22 cellular contexts compared by ENCODE assay signal in genomic region chr1:51442616-51443015, GRCh38.
DNase-seq lines count a peak whose midpoint lies in the region; ATAC-seq, FAIRE-seq and TF ChIP-seq lines count a peak whose summit lies in the region.
"Had no signal": no experiment of that assay in that cellular context is flagged by ENCODE, and none has a peak within 500 bp of the region (broad histone marks: within the 10 kb centered on the region; RNA-seq: fewer than 3 reads in every experiment).

No MANE protein-coding gene starts in this region.

- no peaks in the 10 kb centered on the region for H3K27me3 ChIP-seq in GM12878 (replicated peaks in 1 of 2; ENCODE audit: control insufficient read depth in 2 of 2, insufficient read depth in 2 of 2, low read length in 1 of 2)

- H3K4me3 Mint-ChIP-seq in activated T-cell treated with anti-CD3 and anti-CD28 coated beads, Interleukin-2, amount 50 U/mL, for 72 hours: peak overlapping the region in 1 of 2 donors; percentile 34
- H3K4me3 Mint-ChIP-seq in stimulated activated memory B cell treated with anti-CD40 and anti-IgM and Interleukin-4, amounts not matched to agents 10 μg/mL and 1 μg/mL and 100 μg/mL, for 72 hours: no peak overlapping the region
- H3K4me3 Mint-ChIP-seq: activated T-cell treated with anti-CD3 and anti-CD28 coated beads, Interleukin-2, amount 50 U/mL, for 4 hours; naive B cell; type B pancreatic cell had no signal

- H3K9me3 ChIP-seq in KOPT-K1 (ENCODE audit: insufficient read depth, low read length, poor library complexity, severe bottlenecking): no peaks in the 10 kb centered on the region
- no peaks in the 10 kb centered on the region for H3K9me3 ChIP-seq in GM12878 (replicated peaks; ENCODE audit: control insufficient read depth, insufficient read depth, low read length)

- SMC1A ChIA-PET in GM12878 (lab: Charles Lee; ENCODE audit: uncharacterized antibody, unreplicated experiment): interaction anchor here (0.6 to 4.2 kb wide), 14 partner anchors 11 to 235 kb away, joined by 3 to 30 read pairs (median 4); no protein-coding TSS in a partner anchor

- in situ Hi-C loops in GM12878 (cut with MboI): no loop called here

- intact Hi-C loops in GM12878 (cut with micrococcal nuclease; ENCODE audit: unreplicated experiment): loop anchor here (5.0 kb wide), 2 partner anchors 75 to 95 kb away; partner anchors contain the start of gene EPS15

- RAD21 ChIA-PET in GM12878 (lab: Charles Lee; ENCODE audit: unreplicated experiment): interaction anchor here (1.0 to 3.5 kb wide), 7 partner anchors 33 to 92 kb away, joined by 4 to 21 read pairs (median 6); partner anchors contain the start of gene EPS15

- no peaks in the 10 kb centered on the region for H3K9me3 Mint-ChIP-seq in activated T-cell treated with anti-CD3 and anti-CD28 coated beads, Interleukin-2, amount 50 U/mL, for 72 hours
- no peaks in the 10 kb centered on the region for H3K9me3 Mint-ChIP-seq in stimulated activated memory B cell treated with anti-CD40 and anti-IgM and Interleukin-4, amounts not matched to agents 10 μg/mL and 1 μg/mL and 100 μg/mL, for 72 hours
- H3K9me3 Mint-ChIP-seq: activated T-cell treated with anti-CD3 and anti-CD28 coated beads, Interleukin-2, amount 50 U/mL, for 4 hours; naive B cell; type B pancreatic cell had no signal

- no peak overlapping the region for H3K4me3 ChIP-seq in GM12878

- H3K27me3 Mint-ChIP-seq in activated T-cell treated with anti-CD3 and anti-CD28 coated beads, Interleukin-2, amount 50 U/mL, for 72 hours (ENCODE audit: low read depth): no peaks in the 10 kb centered on the region
- H3K27me3 Mint-ChIP-seq in stimulated activated memory B cell treated with anti-CD40 and anti-IgM and Interleukin-4, amounts not matched to agents 10 μg/mL and 1 μg/mL and 100 μg/mL, for 72 hours: no peaks in the 10 kb centered on the region
- H3K27me3 Mint-ChIP-seq: naive B cell, type B pancreatic cell had no signal

- H3K36me3 Mint-ChIP-seq in activated T-cell treated with anti-CD3 and anti-CD28 coated beads, Interleukin-2, amount 50 U/mL, for 72 hours (ENCODE audit: insufficient read depth in 2 of 2): peaks cover 2 to 8% of the 10 kb centered on the region in 2 donors
- H3K36me3 Mint-ChIP-seq in stimulated activated memory B cell treated with anti-CD40 and anti-IgM and Interleukin-4, amounts not matched to agents 10 μg/mL and 1 μg/mL and 100 μg/mL, for 72 hours: peaks cover 56% of the 10 kb centered on the region

- TF ChIP-seq EP300 in GM12878 (IDR thresholded peaks at IDR 0.05; ENCODE audit: borderline replicate concordance in 1 of 2, control insufficient read depth in 1 of 2, low read depth in 2 of 2, low read length in 2 of 2): no peak

- H3K36me3 ChIP-seq in KOPT-K1 (ENCODE audit: insufficient read depth, low read length): peaks cover 40% of the 10 kb centered on the region
- peaks cover 1 to 5% of the 10 kb centered on the region in 2 experiments; a peak in 1 of 4 replicates for H3K36me3 ChIP-seq in GM12878 (ENCODE audit: control insufficient read depth in 2 of 2, insufficient read depth in 2 of 2, low read length in 1 of 2)

- no peak for TF ChIP-seq RAD21 in GM12878 (IDR thresholded peaks at IDR 0.05; ENCODE audit: insufficient read depth, low read depth, low read length)

- ATAC-seq in activated T-cell treated with anti-CD3 and anti-CD28 coated beads, Interleukin-2, amount 50 U/mL, for 72 hours (replicated peaks in 1 of 2): no peak
- ATAC-seq in GM12878 (peak; percentile 10; the same call in 1 of the 3 replicates), GM21360 (IDR thresholded peaks at IDR 0.05; ENCODE audit: unreplicated experiment) (no peak)
- no peak for ATAC-seq in stimulated activated memory B cell treated with anti-CD40 and anti-IgM and Interleukin-4, amounts not matched to agents 10 μg/mL and 1 μg/mL and 100 μg/mL, for 72 hours
- ATAC-seq: left ventricle myocardium superior had no signal

- peaks cover 52% of the 10 kb centered on the region for H3K4me1 Mint-ChIP-seq in activated T-cell treated with anti-CD3 and anti-CD28 coated beads, Interleukin-2, amount 50 U/mL, for 72 hours (ENCODE audit: low read depth)
- peaks cover 7% of the 10 kb centered on the region for H3K4me1 Mint-ChIP-seq in stimulated activated memory B cell treated with anti-CD40 and anti-IgM and Interleukin-4, amounts not matched to agents 10 μg/mL and 1 μg/mL and 100 μg/mL, for 72 hours

- peak overlapping the region; percentile 0 for H3K27ac ChIP-seq in KOPT-K1 (ENCODE audit: low read depth, low read length, poor library complexity, severe bottlenecking)
- peak overlapping the region; percentile 35; the same call in 1 of the 2 replicates for H3K27ac ChIP-seq in GM12878 (ENCODE audit: control insufficient read depth, insufficient read depth)

- CTCF ChIA-PET in GM12878 (lab: Yijun Ruan, JAX): interaction anchor here (0.9 to 1.5 kb wide), 3 partner anchors 73 to 93 kb away, joined by 3 to 4 read pairs (median 3); no protein-coding TSS in a partner anchor

- TF ChIP-seq POLR2A in GM12878 (IDR thresholded peaks at IDR 0.05; ENCODE audit: low read depth, low read length): no peak

- H4K20me1 ChIP-seq in GM12878 (ENCODE audit: control insufficient read depth, insufficient read depth): no peaks in the 10 kb centered on the region

- no peak overlapping the region; the same call in 1 of the 2 replicates for H3K9ac ChIP-seq in GM12878 (ENCODE audit: control insufficient read depth, insufficient read depth, low read length)

- DNase-seq in activated T-cell treated with anti-CD3 and anti-CD28 coated beads, Interleukin-2, amount 50 U/mL, for 72 hours: no peak
- DNase-seq in activated T-cell treated with anti-CD3 and anti-CD28 coated beads for 4 hours (no peak), GM12878 (ENCODE audit: low read depth, low spot score) (no peak), cerebellar cortex (ENCODE audit: low spot score) (no peak), OCI-M2 (lab: John Stamatoyannopoulos, UW; ENCODE audit: unreplicated experiment) (no peak)
- DNase-seq: activated CD4-positive, alpha-beta T cell treated with anti-CD3 and anti-CD28 coated beads for 4 hours; activated T-cell treated with anti-CD3 and anti-CD28 coated beads, Interleukin-2, amount 50 U/mL, for 4 hours; central memory CD4-positive, alpha-beta T cell; H7; left ventricle myocardium superior; naive B cell; NCI-H187; NCI-H446 treated with DMSO at 0.1 percent for 48 hours; stimulated activated CD4-positive, alpha-beta T cell treated with anti-CD3 and anti-CD28 coated beads, Interleukin-12 subunit alpha, Interleukin-12 subunit beta, amount 100 ng/mL, for 4 hours; stimulated activated naive CD4-positive, alpha-beta T cell; T1000 had no signal

- no peaks in the 10 kb centered on the region for H3K79me2 ChIP-seq in GM12878 (ENCODE audit: control insufficient read depth, insufficient read depth, low read length)

- WGBS in GM12878 (ENCODE audit: insufficient coverage, insufficient replicate concordance, low lambda C conversion rate, missing lambda C conversion rate): 0% methylated on average over 1 of the region's 1 CpG

- H2AFZ ChIP-seq in GM12878 (ENCODE audit: control insufficient read depth, low read depth, low read length): no peak overlapping the region

- peak overlapping the region; percentile 55 for H3K27ac Mint-ChIP-seq in activated T-cell treated with anti-CD3 and anti-CD28 coated beads, Interleukin-2, amount 50 U/mL, for 72 hours
- H3K27ac Mint-ChIP-seq in stimulated activated memory B cell treated with anti-CD40 and anti-IgM and Interleukin-4, amounts not matched to agents 10 μg/mL and 1 μg/mL and 100 μg/mL, for 72 hours: peak overlapping the region; percentile 46
- H3K27ac Mint-ChIP-seq: type B pancreatic cell had no signal

- POLR2A ChIA-PET in GM12878 (lab: Charles Lee): interaction anchor here (1.0 to 1.3 kb wide), 2 partner anchors 13 to 33 kb away, joined by 3 to 5 read pairs; no protein-coding TSS in a partner anchor

- FAIRE-seq in GM12878 (lab: Jason Lieb, UNC): no peak
- FAIRE-seq: endometrium, HTR-8/SVneo had no signal

- 0 out of 2 replicates have a peak overlapping the region, but pooled peaks have one; percentile 14 for H3K4me2 ChIP-seq in GM12878 (ENCODE audit: control insufficient read depth, insufficient read depth)

- no peak for TF ChIP-seq CTCF in GM12878 (IDR thresholded peaks at IDR 0.05 in 2 of 3, conservative IDR thresholded peaks at IDR 0.05 in 1 of 3; ENCODE audit: control insufficient read depth in 2 of 3, extremely low read depth in 1 of 3, insufficient read depth in 1 of 3, low read depth in 3 of 3, low read length in 3 of 3)

- no TSS peak for BruUV-seq in GM12878 (replicated peaks; lab: Mats Ljungman, UMichigan)

- H3K4me1 ChIP-seq in GM12878 (ENCODE audit: control insufficient read depth, insufficient read depth, low read length): peaks cover 44% of the 10 kb centered on the region

TF ChIP-seq in GM12878, 131 proteins besides CTCF, POLR2A, EP300 and RAD21:
- peak in 1 of 2 experiments; percentile 8; a peak in 1 of 4 replicates for TF ChIP-seq BHLHE40 (IDR thresholded peaks at IDR 0.05; ENCODE audit: borderline replicate concordance in 1 of 2, low read depth in 2 of 2, low read length in 1 of 2)
- TF ChIP-seq ATF3 (IDR thresholded peaks at IDR 0.05; ENCODE audit: borderline replicate concordance, extremely low read depth, low read depth, low read length): no peak
- TF ChIP-seq NFIC (IDR thresholded peaks at IDR 0.05; ENCODE audit: low read depth, low read length): peak; percentile 33
- TF ChIP-seq STAT1 (conservative IDR thresholded peaks at IDR 0.05): no peak
- TF ChIP-seq IKZF2 (IDR thresholded peaks at IDR 0.05): peak in 1 of 2 experiments; percentile 11; a peak in 1 of 4 replicates
- TF ChIP-seq SMARCA5 (IDR thresholded peaks at IDR 0.05): no peak
- TF ChIP-seq MEF2B (IDR thresholded peaks at IDR 0.05; ENCODE audit: partially characterized antibody, poor library complexity, severe bottlenecking): peak; percentile 41
- TF ChIP-seq ZNF384 (IDR thresholded peaks at IDR 0.05; ENCODE audit: borderline replicate concordance, low read depth, low read length): peak; percentile 4; the same call in 1 of the 2 replicates
- TF ChIP-seq RUNX3 (IDR thresholded peaks at IDR 0.05; ENCODE audit: low read length): peak; percentile 76
